In the genomic region with DNA sequence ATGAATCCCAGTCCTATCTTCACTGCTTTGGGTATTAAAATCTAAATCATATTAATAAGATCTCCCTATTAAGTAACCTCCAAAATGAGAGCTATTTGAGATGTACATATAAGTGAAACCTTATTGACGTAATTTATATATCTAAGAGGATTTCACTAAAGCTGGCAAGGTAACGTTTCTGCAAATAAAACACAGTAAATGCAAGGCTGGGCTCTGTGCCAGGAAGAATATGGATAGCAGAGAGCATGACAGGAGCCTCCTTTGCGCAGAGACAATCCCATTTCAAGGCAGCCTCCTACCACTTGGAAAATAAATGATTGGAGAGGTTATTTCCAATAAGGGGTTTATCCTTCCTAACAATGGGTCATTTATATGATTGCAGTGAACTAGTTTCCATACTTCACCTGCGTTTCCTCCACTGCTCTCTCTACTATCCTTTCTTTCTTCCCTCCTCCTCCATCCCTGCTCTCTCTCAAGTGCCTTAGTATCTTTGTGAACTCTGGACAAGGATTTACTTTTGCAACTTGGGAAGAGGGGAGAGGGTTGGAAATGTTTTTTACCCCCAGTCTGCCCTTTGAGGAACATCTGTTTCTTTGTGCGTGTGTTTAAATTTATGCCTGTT, we compare ENCODE assay signal across 8 cellular contexts. TPM values are rescaled to one million over a fixed set of nuclear protein-coding genes. Genes with fewer than 3 reads are reported as not detected.
DNase-seq lines count a peak whose midpoint lies in the region; ATAC-seq and TF ChIP-seq lines count a peak whose summit lies in the region.

No MANE protein-coding gene starts in this region.

- no peaks in the 10 kb centered on the region for H3K36me3 ChIP-seq in CD8-positive, alpha-beta memory T cell (ENCODE audit: insufficient read depth, low read length)

- H3K27me3 ChIP-seq in CD8-positive, alpha-beta memory T cell (ENCODE audit: insufficient read depth, low read length, poor library complexity, severe bottlenecking), result no peaks in the 10 kb centered on the region

- peaks cover 0 to 17% (median 0%) of the 10 kb centered on the region in 3 donors for H3K36me3 Mint-ChIP-seq in CD8-positive, alpha-beta memory T cell
- H3K36me3 Mint-ChIP-seq in natural killer cell, result no peaks in the 10 kb centered on the region

- intact Hi-C loops in natural killer cell (cut with micrococcal nuclease), result loop anchor here (5.0 kb wide), 1 partner anchor 1358 kb away; a partner anchor contains a TSS

- peaks cover 49% of the 10 kb centered on the region for H3K4me1 ChIP-seq in CD8-positive, alpha-beta memory T cell (ENCODE audit: insufficient read depth, low read length)

- H3K9me3 ChIP-seq in CD8-positive, alpha-beta memory T cell (ENCODE audit: low read length), result no peaks in the 10 kb centered on the region

- peak overlapping the region; percentile 35 for H3K27ac ChIP-seq in CD8-positive, alpha-beta memory T cell (ENCODE audit: low read depth, low read length)
- peak overlapping the region; percentile 88 for H3K27ac ChIP-seq in caudate nucleus (ENCODE audit: low read depth, low read length)

- H3K27ac Mint-ChIP-seq in CD8-positive, alpha-beta memory T cell, result peak overlapping the region in 7 of 8 donors; percentile 52 to 98 (median 74)
- peak overlapping the region; percentile 90 to 96 for H3K27ac Mint-ChIP-seq in natural killer cell

- H3K4me3 Mint-ChIP-seq in CD8-positive, alpha-beta memory T cell, result peak overlapping the region; percentile 26 to 95 (median 60)
- H3K4me3 Mint-ChIP-seq in natural killer cell, result peak overlapping the region; percentile 52

- no peak overlapping the region for H3K4me3 ChIP-seq in CD8-positive, alpha-beta memory T cell (ENCODE audit: low read length)

- H3K9me3 Mint-ChIP-seq in CD8-positive, alpha-beta memory T cell, result no peaks in the 10 kb centered on the region
- H3K9me3 Mint-ChIP-seq in natural killer cell, result no peaks in the 10 kb centered on the region

- peaks cover 0 to 12% of the 10 kb centered on the region in 2 donors for H3K27me3 Mint-ChIP-seq in CD8-positive, alpha-beta memory T cell
- H3K27me3 Mint-ChIP-seq in natural killer cell (ENCODE audit: low read depth in 2 of 2), result peaks cover 7 to 20% of the 10 kb centered on the region in 2 donors

- no peak for DNase-seq in CD8-positive, alpha-beta memory T cell
- DNase-seq in NCI-H2029 (lab: John Stamatoyannopoulos, UW) (peak; percentile 69), caudate nucleus (lab: John Stamatoyannopoulos, UW) (no peak), natural killer cell (no peak), NCI-H526 (lab: John Stamatoyannopoulos, UW) (no peak), GOT3 (lab: John Stamatoyannopoulos, UW) (no peak)
- DNase-seq in activated CD4-positive, alpha-beta T cell treated with anti-CD3 and anti-CD28 coated beads, Interleukin-2, amount 50 U/mL, for 48 hours, result no peak

- CTCF ChIA-PET in CD8-positive, alpha-beta memory T cell (lab: Charles Lee), result interaction anchor here (1.2 to 2.2 kb wide), 4 partner anchors 19 to 33 kb away, joined by 3 to 6 read pairs (median 5); no protein-coding TSS in a partner anchor

- ATAC-seq in natural killer cell (no peak), HG02852 (IDR thresholded peaks at IDR 0.05; ENCODE audit: unreplicated experiment) (no peak)

- H3K4me1 Mint-ChIP-seq in CD8-positive, alpha-beta memory T cell, result peaks cover 51 to 57% (median 56%) of the 10 kb centered on the region in 3 donors
- peaks cover 51 to 64% of the 10 kb centered on the region in 2 donors for H3K4me1 Mint-ChIP-seq in natural killer cell

- TF ChIP-seq CTCF in natural killer cell (IDR thresholded peaks at IDR 0.05), result no peak

- POLR2A ChIA-PET in CD8-positive, alpha-beta memory T cell (lab: Charles Lee), result interaction anchor here (0.7 to 3.0 kb wide), 2 partner anchors 29 to 152 kb away, joined by 4 to 29 read pairs; no protein-coding TSS in a partner anchor

RNA-seq across cellular contexts. Expression of a gene that starts 3.0 kb away (rescaled TPM):
- 1 to 10 TPM; 6.1 to 7.0 TPM for total RNA-seq in CD8-positive, alpha-beta memory T cell
- 9.9 TPM for polyA plus RNA-seq in CD8-positive, alpha-beta memory T cell
- 1 to 10 TPM; 3.5 to 6.5 (median 3.6) TPM for total RNA-seq in natural killer cell
